8 cellular contexts compared by ENCODE assay signal in genomic region chr1:226738995-226739695, GRCh38. TPM values are rescaled to one million over a fixed set of nuclear protein-coding genes. Genes with fewer than 3 reads are reported as not detected.
DNase-seq lines count a peak whose midpoint lies in the region; FAIRE-seq and TF ChIP-seq lines count a peak whose summit lies in the region.

TSS of gene ITPKB (minus strand) at chr1:226739282. CDS start at chr1:226737458, 1,824 bp downstream.

- no peak for TF ChIP-seq CTCF in bronchial epithelial cell (IDR thresholded peaks at IDR 0.05; ENCODE audit: insufficient read depth, low read length, severe bottlenecking)

- H3K9ac ChIP-seq in skeletal muscle satellite cell (ENCODE audit: low read depth, low read length) = peak within 1 kb of the TSS; percentile 77

- FAIRE-seq in HTR-8/SVneo (lab: Jason Lieb, UNC) (no peak), bronchial epithelial cell (lab: Jason Lieb, UNC) (no peak)

- H3K4me1 ChIP-seq in skeletal muscle satellite cell (ENCODE audit: control insufficient read depth, insufficient read depth, low read length) = peaks cover 10% of the 10 kb centered on the region

- peak within 1 kb of the TSS; percentile 84 for H3K4me3 ChIP-seq in GM08714 (ENCODE audit: low read length)
- H3K4me3 ChIP-seq in bronchial epithelial cell (ENCODE audit: low read depth, low read length) = peak within 1 kb of the TSS; percentile 67
- H3K4me3 ChIP-seq in iPS-18c (ENCODE audit: insufficient read depth, low read depth, low read length) = peak within 1 kb of the TSS; percentile 71
- H3K4me3 ChIP-seq in skeletal muscle satellite cell (ENCODE audit: low read length) = peak within 1 kb of the TSS; percentile 80

- DNase-seq in HTR-8/SVneo (ENCODE audit: insufficient read length, low spot score) = peak; percentile 56
- peak; percentile 72 for DNase-seq in T-helper 22 cell (ENCODE audit: low read depth)
- DNase-seq in bronchial epithelial cell (ENCODE audit: low read depth) = peak; percentile 64
- no peak for DNase-seq in NCI-H128 (lab: John Stamatoyannopoulos, UW; ENCODE audit: unreplicated experiment)
- DNase-seq in NCI-H526 (lab: John Stamatoyannopoulos, UW) = no peak

- H3K36me3 ChIP-seq in bronchial epithelial cell (ENCODE audit: control insufficient read depth, insufficient read depth, low read length) (no peaks in the 10 kb centered on the region), skeletal muscle satellite cell (ENCODE audit: insufficient read depth, low read length) (no peaks in the 10 kb centered on the region)

- peak within 1 kb of the TSS; percentile 100 for H3K4me2 ChIP-seq in skeletal muscle satellite cell (ENCODE audit: low read length)

- no peaks in the 10 kb centered on the region for H3K9me3 ChIP-seq in iPS-18c (ENCODE audit: control insufficient read depth, insufficient read depth, low read length)
- no peaks in the 10 kb centered on the region for H3K9me3 ChIP-seq in skeletal muscle satellite cell (replicated peaks; ENCODE audit: low read length)

- no peaks in the 10 kb centered on the region for H3K27me3 ChIP-seq in bronchial epithelial cell (ENCODE audit: control insufficient read depth, insufficient read depth, low read length)
- no peaks in the 10 kb centered on the region for H3K27me3 ChIP-seq in skeletal muscle satellite cell (ENCODE audit: control insufficient read depth, insufficient read depth, low read length)

RNA-seq across cellular contexts. Expression of gene ITPKB, which starts in this region (rescaled TPM):
- 1.3 and 1.9 TPM in 2 replicates for total RNA-seq in bronchial epithelial cell
- total RNA-seq in skeletal muscle satellite cell (2012; rRNA removed) = 1.5 and 2.2 TPM in 2 replicates

Comparison
In these comparisons a context has a peak if more than half of its experiments do, and no peak if none do; other contexts are left out.
1. DNase-seq: peak in HTR-8/SVneo (single experiment), T-helper 22 cell (single experiment) and bronchial epithelial cell (single experiment); none in NCI-H128 (single experiment) and NCI-H526 (0 of 2).
2. Peak in every context shown above with its lines, with median percentiles within 50 percentile points of each other: H3K4me3 ChIP-seq.